In genomic region chr10:75508814-75509306, GRCh38 we compare ENCODE assay signal across 16 cellular contexts.
DNase-seq lines count a peak whose midpoint lies in the region; ATAC-seq and TF ChIP-seq lines count a peak whose summit lies in the region.
"Had no signal": no experiment of that assay in that cellular context is flagged by ENCODE, and none has a peak within 500 bp of the region (broad histone marks: within the 10 kb centered on the region; RNA-seq: fewer than 3 reads in every experiment).

No MANE protein-coding gene starts in this region.

- DNase-seq in NCI-H1417 (lab: John Stamatoyannopoulos, UW) (peak in 2 of 3 experiments; percentile 11 to 53), NCI-H1417 treated with DMSO at 0.1 percent for 48 hours (lab: John Stamatoyannopoulos, UW) (no peak), SHP77 (lab: John Stamatoyannopoulos, UW) (peak; percentile 49 to 58), fibroblast of pulmonary artery (ENCODE audit: low read depth) (peak; percentile 32), smooth muscle cell (lab: John Stamatoyannopoulos, UW; ENCODE audit: unreplicated experiment) (no peak), substantia nigra (lab: John Stamatoyannopoulos, UW) (no peak), occipital lobe (lab: John Stamatoyannopoulos, UW) (no peak)
- DNase-seq: 8988T; activated CD4-positive, alpha-beta T cell treated with anti-CD3 and anti-CD28 coated beads for 48 hours; activated gamma-delta T cell; heart left ventricle; KBM-7; NCI-H2029; T-cell had no signal

- no peak overlapping the region for H2AFZ ChIP-seq in smooth muscle cell (ENCODE audit: low read depth)

- TF ChIP-seq CTCF in fibroblast of pulmonary artery (IDR thresholded peaks at IDR 0.05; ENCODE audit: low read length, missing control alignments) (no peak), smooth muscle cell (IDR thresholded peaks at IDR 0.05; ENCODE audit: borderline replicate concordance, insufficient read depth, poor library complexity, severe bottlenecking) (no peak)

- H3K27me3 ChIP-seq in smooth muscle cell (ENCODE audit: low read depth): no peaks in the 10 kb centered on the region
- H3K27me3 ChIP-seq: breast epithelium, heart left ventricle had no signal

- H3K4me1 ChIP-seq in smooth muscle cell (ENCODE audit: low read depth): peaks cover 5% of the 10 kb centered on the region
- H3K4me1 ChIP-seq: breast epithelium had no signal

- no peaks in the 10 kb centered on the region for H4K20me1 ChIP-seq in smooth muscle cell (ENCODE audit: low read depth)

- ATAC-seq in GM18870 (IDR thresholded peaks at IDR 0.05; ENCODE audit: unreplicated experiment): no peak
- ATAC-seq: heart left ventricle, T-cell had no signal

- H3K4me3 ChIP-seq in fibroblast of pulmonary artery (replicated peaks; ENCODE audit: low read depth, low read length) (no peak overlapping the region), smooth muscle cell (no peak overlapping the region)
- H3K4me3 ChIP-seq: breast epithelium, heart left ventricle had no signal

- H3K9me3 ChIP-seq in smooth muscle cell (replicated peaks; ENCODE audit: low read depth): no peaks in the 10 kb centered on the region
- H3K9me3 ChIP-seq: breast epithelium, heart left ventricle had no signal

- H3K79me2 ChIP-seq in smooth muscle cell (ENCODE audit: low read depth): no peaks in the 10 kb centered on the region

- 2% methylated on average over 7 of the region's 7 CpGs for whole genome bisulfite sequencing in smooth muscle cell (ENCODE audit: low lambda C conversion rate)

- H3F3A ChIP-seq in smooth muscle cell (ENCODE audit: low read depth): peaks cover 8% of the 10 kb centered on the region

- peak overlapping the region; percentile 78 for H3K4me2 ChIP-seq in smooth muscle cell

- no peaks in the 10 kb centered on the region for H3K36me3 ChIP-seq in smooth muscle cell (ENCODE audit: low read depth)
- H3K36me3 ChIP-seq: breast epithelium, heart left ventricle had no signal

- H3K9ac ChIP-seq in smooth muscle cell (ENCODE audit: low read depth): no peak overlapping the region

- peak overlapping the region; percentile 67 for H3K27ac ChIP-seq in smooth muscle cell (ENCODE audit: low read depth)
- H3K27ac ChIP-seq in substantia nigra (ENCODE audit: low read depth, low read length, poor library complexity, severe bottlenecking): no peak overlapping the region
- H3K27ac ChIP-seq: breast epithelium had no signal

Comparison
In these comparisons a context has a peak if more than half of its experiments do, and no peak if none do; other contexts are left out.
1. DNase-seq: peak in NCI-H1417 (2 of 3), SHP77 (2 of 2) and fibroblast of pulmonary artery (single experiment); none in NCI-H1417 treated with DMSO at 0.1 percent for 48 hours (single experiment), smooth muscle cell (single experiment), substantia nigra (0 of 49) and occipital lobe (single experiment).